10 cellular contexts compared by ENCODE assay signal in genomic region chr13:25171170-25171516, GRCh38. TPM values are rescaled to one million over a fixed set of nuclear protein-coding genes. Genes with fewer than 3 reads are reported as not detected.
DNase-seq lines count a peak whose midpoint lies in the region; ATAC-seq and TF ChIP-seq lines count a peak whose summit lies in the region.
"Had no signal": no experiment of that assay in that cellular context is flagged by ENCODE, and none has a peak within 500 bp of the region (broad histone marks: within the 10 kb centered on the region; RNA-seq: fewer than 3 reads in every experiment).

No MANE protein-coding gene starts in this region.

- peaks cover 0 to 16% (median 10%) of the 10 kb centered on the region in 7 donors for H3K9me3 Mint-ChIP-seq in CD14-positive monocyte

- no peaks in the 10 kb centered on the region for H4K20me1 ChIP-seq in IMR-90 (ENCODE audit: insufficient read depth, low read length)

- POLR2A ChIA-PET in IMR-90 (lab: Charles Lee; ENCODE audit: unreplicated experiment): no interaction called here

- no peak overlapping the region for H4K91ac ChIP-seq in IMR-90 (ENCODE audit: insufficient read depth, low read depth, low read length)
- no peak overlapping the region for H4K91ac ChIP-seq in neuronal stem cell (ENCODE audit: low read depth, low read length, poor library complexity)

- no peaks in the 10 kb centered on the region; the same call in 1 of the 2 replicates for H3K4me1 ChIP-seq in IMR-90 (ENCODE audit: control insufficient read depth, insufficient read depth, low read length)
- H3K4me1 ChIP-seq in neuronal stem cell (ENCODE audit: control insufficient read depth in 2 of 2, insufficient read depth in 1 of 2, low read depth in 1 of 2, low read length in 2 of 2): peaks cover 4 to 5% of the 10 kb centered on the region in 2 donors

- peak overlapping the region; percentile 55; the same call in 1 of the 2 replicates for H3K4me2 ChIP-seq in IMR-90 (ENCODE audit: low read depth, low read length)
- H3K4me2 ChIP-seq in neuronal stem cell (ENCODE audit: insufficient read depth, low read length, poor library complexity, severe bottlenecking): peak overlapping the region; percentile 97

- no peak overlapping the region for H2AK5ac ChIP-seq in IMR-90 (ENCODE audit: low read depth, low read length)
- no peak overlapping the region for H2AK5ac ChIP-seq in neuronal stem cell (ENCODE audit: low read depth, low read length)

- peak overlapping the region; percentile 43 to 90 for H3K4me3 Mint-ChIP-seq in CD14-positive monocyte

- H2AFZ ChIP-seq in IMR-90 (replicated peaks; ENCODE audit: low read length, poor library complexity) (peak overlapping the region; percentile 60), neuronal stem cell (ENCODE audit: low read length) (peak overlapping the region; percentile 83)

- H2BK15ac ChIP-seq in IMR-90 (ENCODE audit: low read depth, low read length) (no peak overlapping the region), neuronal stem cell (ENCODE audit: low read length) (no peak overlapping the region)

- CTCF ChIA-PET in IMR-90 (lab: Yijun Ruan, JAX): no interaction called here

- H2BK5ac ChIP-seq in IMR-90 (ENCODE audit: low read depth, low read length, poor library complexity, severe bottlenecking) (no peak overlapping the region), neuronal stem cell (ENCODE audit: low read length) (no peak overlapping the region)

- H3K14ac ChIP-seq in IMR-90 (replicated peaks; ENCODE audit: low read depth, low read length) (no peak overlapping the region), neuronal stem cell (ENCODE audit: low read length) (no peak overlapping the region)

- H3K18ac ChIP-seq in IMR-90 (ENCODE audit: low read depth, low read length): no peak overlapping the region
- peak overlapping the region; percentile 91 for H3K18ac ChIP-seq in neuronal stem cell (ENCODE audit: low read length)

- H3K9ac ChIP-seq in IMR-90 (ENCODE audit: low read depth, low read length) (no peak overlapping the region), neuronal stem cell (ENCODE audit: low read depth, low read length, poor library complexity) (peak overlapping the region; percentile 26)

- no peak overlapping the region for H2BK120ac ChIP-seq in IMR-90 (ENCODE audit: low read depth, low read length)
- H2BK120ac ChIP-seq in neuronal stem cell (ENCODE audit: low read depth, low read length): no peak overlapping the region

- no peak for ATAC-seq in IMR-90 (ENCODE audit: low read depth)
- no peak for ATAC-seq in GM19351 (IDR thresholded peaks at IDR 0.05; ENCODE audit: unreplicated experiment)
- no peak for ATAC-seq in HG02970 (IDR thresholded peaks at IDR 0.05; ENCODE audit: low FRiP score, unreplicated experiment)
- ATAC-seq: sciatic nerve had no signal

- no peak overlapping the region for H4K5ac ChIP-seq in IMR-90 (ENCODE audit: low read depth, low read length)

- no peak overlapping the region for H2BK12ac ChIP-seq in neuronal stem cell (ENCODE audit: low read length)

- no peaks in the 10 kb centered on the region for H3K9me1 ChIP-seq in IMR-90 (ENCODE audit: insufficient read depth, low read length)

- no peak for TF ChIP-seq POLR2A in IMR-90 (IDR thresholded peaks at IDR 0.05; ENCODE audit: low read depth, low read length)

- DNase-seq in CD14-positive monocyte (ENCODE audit: low spot score) (no peak), IMR-90 (no peak), dorsolateral prefrontal cortex (peak in 1 of 10 donors; percentile 40), neuronal stem cell (ENCODE audit: low spot score) (no peak), NCI-H2029 treated with DMSO at 0.1 percent for 48 hours (lab: John Stamatoyannopoulos, UW) (no peak), DMS114 treated with DMSO at 0.1 percent for 48 hours (lab: John Stamatoyannopoulos, UW; ENCODE audit: unreplicated experiment) (no peak)

- H3K27ac Mint-ChIP-seq in CD14-positive monocyte: no peak overlapping the region

- H3K4ac ChIP-seq in IMR-90 (ENCODE audit: low read depth, low read length) (no peak overlapping the region), neuronal stem cell (ENCODE audit: low read length) (no peak overlapping the region)

- H3K23ac ChIP-seq in IMR-90 (ENCODE audit: low read depth, low read length) (no peak overlapping the region), neuronal stem cell (ENCODE audit: low read depth, low read length, poor library complexity) (no peak overlapping the region)

- H3K36me3 Mint-ChIP-seq in CD14-positive monocyte: peaks cover 0 to 6% of the 10 kb centered on the region in 2 donors

- BruUV-seq in IMR-90 (replicated peaks; lab: Mats Ljungman, UMichigan): no TSS peak

- 3% methylated on average over 19 of the region's 36 CpGs; no CpG with 5 or more reads in 1 of the 2 experiments for WGBS in IMR-90 (ENCODE audit: extremely low coverage in 2 of 2, insufficient read length in 1 of 2), 2 experiments
- no CpG with 5 or more reads among the region's 36 CpGs for WGBS in neuronal stem cell (ENCODE audit: extremely low coverage in 2 of 2, insufficient read length in 2 of 2, insufficient replicate concordance in 1 of 2), 2 donors

- intact Hi-C loops in CD14-positive monocyte (cut with micrococcal nuclease) (no loop called here), IMR-90 (cut with micrococcal nuclease) (no loop called here), dorsolateral prefrontal cortex (cut with DNase I) (loop anchor here (2.0 to 10.0 kb wide), 5 partner anchors 22 to 131 kb away; partner anchors contain the start of gene NUP58 (in 1 of the 2))

- H3K79me1 ChIP-seq in IMR-90 (ENCODE audit: low read depth in 1 of 2, low read length in 2 of 2) (no peaks in the 10 kb centered on the region), neuronal stem cell (ENCODE audit: low read depth, low read length) (no peaks in the 10 kb centered on the region)

- dilution Hi-C loops in IMR-90 (cut with HindIII; ENCODE audit: low sequenced_read_pairs, unreplicated experiment): no loop called here

- no peak overlapping the region for H2AK9ac ChIP-seq in IMR-90 (replicated peaks; ENCODE audit: low read depth, low read length, poor library complexity)

- H2BK20ac ChIP-seq in IMR-90 (ENCODE audit: low read depth, low read length): no peak overlapping the region

- no peak overlapping the region for H3K27ac ChIP-seq in IMR-90 (ENCODE audit: insufficient read depth, low read length)
- H3K27ac ChIP-seq in dorsolateral prefrontal cortex: peak overlapping the region; percentile 86 to 100 (median 98)
- H3K27ac ChIP-seq in neuronal stem cell (replicated peaks; ENCODE audit: low read length): no peak overlapping the region
- H3K27ac ChIP-seq: epithelial cell of prostate had no signal

- no peaks in the 10 kb centered on the region; the same call in 1 of the 2 replicates for H3K9me3 ChIP-seq in IMR-90 (ENCODE audit: control insufficient read depth, insufficient read depth, low read length)
- H3K9me3 ChIP-seq in neuronal stem cell (replicated peaks in 1 of 2; ENCODE audit: control insufficient read depth in 2 of 2, insufficient read depth in 1 of 2, low read depth in 1 of 2, low read length in 2 of 2): peaks cover 6 to 15% of the 10 kb centered on the region in 2 donors

- TF ChIP-seq CTCF in CD14-positive monocyte (IDR thresholded peaks at IDR 0.05): no peak
- TF ChIP-seq CTCF in IMR-90 (conservative IDR thresholded peaks at IDR 0.05; ENCODE audit: low read depth, low read length): no peak
- no peak for TF ChIP-seq CTCF in dorsolateral prefrontal cortex (IDR thresholded peaks at IDR 0.05 in 54 of 56, conservative IDR thresholded peaks at IDR 0.05 in 2 of 56; ENCODE audit: low read depth in 1 of 56, partially characterized antibody in 56 of 56)

- H3K27me3 ChIP-seq in IMR-90 (ENCODE audit: control insufficient read depth, insufficient read depth, low read length): peaks cover 50% of the 10 kb centered on the region
- peaks cover 0 to 5% (median 0%) of the 10 kb centered on the region in 45 donors for H3K27me3 ChIP-seq in dorsolateral prefrontal cortex
- H3K27me3 ChIP-seq in neuronal stem cell (ENCODE audit: control insufficient read depth in 3 of 3, insufficient read depth in 3 of 3, low read depth in 1 of 3, low read length in 3 of 3): peaks cover 16 to 31% (median 24%) of the 10 kb centered on the region in 3 experiments

- in situ Hi-C loops in IMR-90 (cut with MboI; ENCODE audit: low sequenced_read_pairs): no loop called here

- H3K4me1 Mint-ChIP-seq in CD14-positive monocyte: peaks cover 10% of the 10 kb centered on the region

- H3K27me3 Mint-ChIP-seq in CD14-positive monocyte (ENCODE audit: low read depth in 3 of 3): peaks cover 57 to 68% (median 68%) of the 10 kb centered on the region in 3 donors

- no peak overlapping the region for H3K56ac ChIP-seq in IMR-90 (ENCODE audit: extremely low read depth, insufficient read depth, low read length)

- TF ChIP-seq RAD21 in IMR-90 (IDR thresholded peaks at IDR 0.05; ENCODE audit: low read length): no peak

- no peak overlapping the region for H4K8ac ChIP-seq in IMR-90 (ENCODE audit: low read depth in 2 of 2, low read length in 2 of 2)
- no peak overlapping the region for H4K8ac ChIP-seq in neuronal stem cell (ENCODE audit: low read depth, low read length)

- H3K36me3 ChIP-seq in IMR-90 (ENCODE audit: control insufficient read depth, insufficient read depth, low read length) (no peaks in the 10 kb centered on the region), neuronal stem cell (replicated peaks in 1 of 2; ENCODE audit: control insufficient read depth in 2 of 2, insufficient read depth in 2 of 2, low read length in 2 of 2) (no peaks in the 10 kb centered on the region)

- peak overlapping the region; percentile 22; the same call in 1 of the 2 replicates for H3K4me3 ChIP-seq in IMR-90 (ENCODE audit: insufficient read depth, low read depth, low read length)
- peak overlapping the region; percentile 45 to 91 (median 76) for H3K4me3 ChIP-seq in dorsolateral prefrontal cortex
- peak overlapping the region; percentile 44 to 81 for H3K4me3 ChIP-seq in neuronal stem cell (ENCODE audit: low read length in 2 of 2)

TF ChIP-seq in IMR-90, 13 proteins besides CTCF, POLR2A, EP300 and RAD21 (continues in another document):
- TF ChIP-seq MAFK (IDR thresholded peaks at IDR 0.05; ENCODE audit: low read depth, low read length) (no peak), FOS (IDR thresholded peaks at IDR 0.05; ENCODE audit: low read depth, low read length) (no peak), MAZ (IDR thresholded peaks at IDR 0.05; ENCODE audit: borderline replicate concordance, low read depth, low read length) (no peak), MXI1 (IDR thresholded peaks at IDR 0.05; ENCODE audit: borderline replicate concordance, low read depth, low read length) (no peak), SMC3 (IDR thresholded peaks at IDR 0.05; ENCODE audit: low read depth, low read length) (no peak), RCOR1 (IDR thresholded peaks at IDR 0.05; ENCODE audit: insufficient replicate concordance, low read length) (no peak), CHD1 (IDR thresholded peaks at IDR 0.05; ENCODE audit: low read depth, low read length) (no peak)

RNA-seq across cellular contexts. Expression of gene AMER2, which starts 0.9 kb away (rescaled TPM):
- polyA plus RNA-seq in CD14-positive monocyte (not detected), IMR-90 (2012; rRNA removed) (not detected in 2 replicates)
- total RNA-seq in IMR-90 (2012; rRNA removed) (not detected in 2 replicates), dorsolateral prefrontal cortex (100 to 1,000 TPM in 86 of 120 experiments, 10 to 100 TPM in 34; 44.5 to 389 (median 125) TPM)
- not detected in 2 replicates for polyA plus RNA-seq in IMR-90 (2012; cell fraction: cytosol; rRNA removed)
- polyA plus RNA-seq in IMR-90 (2012; cell fraction: nucleus; rRNA removed; ENCODE audit: low replicate concordance): not detected in 2 replicates
- polyA plus RNA-seq in neuronal stem cell (2013, experiment 1 of 2): 0.35 TPM
- polyA plus RNA-seq in neuronal stem cell (2013, experiment 2 of 2): 0.32 TPM

Comparison
In these comparisons a context has a peak if more than half of its experiments do, and no peak if none do; other contexts are left out.
1. H3K27ac ChIP-seq: peak in dorsolateral prefrontal cortex (59 of 59); none in IMR-90 (single experiment) and neuronal stem cell (single experiment).
2. H3K4me3 ChIP-seq: peak in every context shown above with its lines; median percentile 76 in dorsolateral prefrontal cortex; 62 in neuronal stem cell; 22 in IMR-90.
3. RNA of gene AMER2, which starts 0.9 kb away (total RNA-seq): 44.5 to 389 TPM in dorsolateral prefrontal cortex; not detected in IMR-90; every median in the first group is over 10 times any median in the second.
4. intact Hi-C loops: an anchor here in dorsolateral prefrontal cortex (2.0 to 10.0 kb wide); none called in CD14-positive monocyte and IMR-90.